Comparison of ENCODE assay signal across 9 cellular contexts in the genomic region with DNA sequence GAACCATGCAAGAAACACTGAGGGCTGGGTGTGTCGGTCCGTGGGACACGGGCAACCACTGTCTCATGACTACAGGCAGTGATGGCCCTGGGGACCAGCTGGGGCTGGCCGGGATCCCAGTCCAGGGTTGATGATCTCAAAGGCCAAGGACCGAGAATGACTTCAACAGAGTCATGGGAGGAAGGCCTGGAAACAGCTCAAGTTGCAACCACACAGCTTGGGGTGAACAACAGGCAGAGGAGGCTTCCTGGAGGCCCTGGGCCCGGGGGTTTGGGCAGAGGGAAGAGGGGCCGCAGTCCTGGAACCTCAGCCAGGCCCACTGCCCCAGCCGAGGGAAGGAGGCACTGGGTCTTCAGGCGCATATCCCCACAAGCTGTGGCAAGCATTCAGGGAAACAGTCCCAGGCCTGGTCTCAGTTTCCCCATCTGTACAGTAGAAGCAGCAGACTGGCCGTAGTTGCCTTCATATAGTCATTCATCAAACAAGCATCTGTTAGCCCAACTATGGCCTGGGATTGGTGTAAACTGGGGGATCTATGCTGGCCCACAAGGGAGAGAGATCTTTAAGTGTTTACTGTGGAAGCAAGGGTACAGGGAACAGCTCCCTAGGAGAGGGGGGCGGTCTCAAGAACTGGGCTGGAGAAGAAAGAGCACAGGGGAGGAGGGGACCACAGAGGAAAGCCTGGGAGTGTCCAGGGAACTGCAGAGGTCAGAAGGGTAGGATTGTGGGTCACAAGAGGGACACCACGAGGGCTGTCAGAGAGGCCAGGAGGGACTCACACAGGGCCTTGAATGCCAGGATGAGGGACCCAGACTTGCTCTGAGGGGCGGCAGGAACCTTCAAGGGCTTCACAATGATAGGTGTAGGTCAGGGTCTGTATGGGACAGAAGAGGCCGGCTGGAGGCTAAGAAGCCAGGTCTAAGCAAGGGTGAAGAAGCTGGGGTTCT. TPM values are rescaled to one million over a fixed set of nuclear protein-coding genes. Genes with fewer than 3 reads are reported as not detected.
DNase-seq lines count a peak whose midpoint lies in the region; ATAC-seq and TF ChIP-seq lines count a peak whose summit lies in the region.
"Had no signal": no experiment of that assay in that cellular context is flagged by ENCODE, and none has a peak within 500 bp of the region (broad histone marks: within the 10 kb centered on the region; RNA-seq: fewer than 3 reads in every experiment).

No MANE protein-coding gene starts in this region.

- peaks cover 23% of the 10 kb centered on the region for H3K4me1 ChIP-seq in ovary (ENCODE audit: insufficient read depth)

- ATAC-seq in T-helper 17 cell (no peak), GM19328 (IDR thresholded peaks at IDR 0.05; ENCODE audit: unreplicated experiment) (no peak)

- no peak for TF ChIP-seq CTCF in AG04450 (IDR thresholded peaks at IDR 0.05; ENCODE audit: low read depth, low read length)
- no peak for TF ChIP-seq CTCF in ovary (IDR thresholded peaks at IDR 0.05)

- CTCF ChIA-PET in AG04450 (lab: Charles Lee): no interaction called here

- intact Hi-C loops in ovary (cut with DNase I): loop anchor here in 3 of 4 donors (5.0 to 10.0 kb wide), 3 partner anchors 76 to 799 kb away; a partner anchor contains a TSS

- no peaks in the 10 kb centered on the region for H3K36me3 Mint-ChIP-seq in T-helper 17 cell (ENCODE audit: low read depth)

- H3K27me3 ChIP-seq in AG04450 (ENCODE audit: control insufficient read depth, insufficient read depth, low read length) (no peaks in the 10 kb centered on the region), ovary (no peaks in the 10 kb centered on the region)

- WGBS in ovary, 3 donors: 13 to 23% (median 22%) methylated on average over 12 to 14 of the region's 14 CpGs

- no peaks in the 10 kb centered on the region for H3K27me3 Mint-ChIP-seq in T-helper 17 cell

- DNase-seq in AG04450 (ENCODE audit: low read depth, low spot score) (no peak), T-helper 17 cell (no peak), glomerular visceral epithelial cell (ENCODE audit: extremely low spot score) (peak; percentile 75), ovary (peak; percentile 72 to 87 (median 83)), DMS153 (lab: John Stamatoyannopoulos, UW) (no peak), NCI-H1694 treated with DMSO at 0.1 percent for 48 hours (lab: John Stamatoyannopoulos, UW) (no peak), NCI-H526 treated with DMSO at 0.1 percent for 48 hours (lab: John Stamatoyannopoulos, UW) (no peak)

- TF ChIP-seq EP300 in ovary (IDR thresholded peaks at IDR 0.05): no peak

- peak overlapping the region; percentile 73 for H3K27ac ChIP-seq in AG04450 (ENCODE audit: low read depth, low read length)
- H3K27ac ChIP-seq in ovary: peak overlapping the region; percentile 89 to 94
- H3K27ac ChIP-seq: BLaER1 treated with 17β-estradiol and CSF1 and Interleukin-3, amounts not matched to agents 10 nM and 100 nM had no signal

- peak overlapping the region; percentile 34 for H3K27ac Mint-ChIP-seq in T-helper 17 cell

- peaks cover 4% of the 10 kb centered on the region; the same call in 1 of the 2 replicates for H3K9me3 ChIP-seq in AG04450 (ENCODE audit: control insufficient read depth, insufficient read depth, low read length)
- H3K9me3 ChIP-seq in T-helper 17 cell (ENCODE audit: control insufficient read depth, low read length, poor library complexity, severe bottlenecking): no peaks in the 10 kb centered on the region
- H3K9me3 ChIP-seq in ovary: no peaks in the 10 kb centered on the region
- H3K9me3 ChIP-seq: BLaER1 treated with 17β-estradiol and CSF1 and Interleukin-3, amounts not matched to agents 10 nM and 100 nM had no signal

- POLR2A ChIA-PET in AG04450 (lab: Yijun Ruan, JAX): interaction anchor here (0.5 to 2.0 kb wide), 5 partner anchors 9 to 211 kb away, joined by 3 to 10 read pairs (median 4); no protein-coding TSS in a partner anchor

- no peak overlapping the region for H3K4me3 Mint-ChIP-seq in T-helper 17 cell

- no peaks in the 10 kb centered on the region for H3K36me3 ChIP-seq in ovary
- H3K36me3 ChIP-seq: BLaER1 treated with 17β-estradiol and CSF1 and Interleukin-3, amounts not matched to agents 10 nM and 100 nM had no signal

- peaks cover 3% of the 10 kb centered on the region for H3K4me1 Mint-ChIP-seq in T-helper 17 cell

- no peak for TF ChIP-seq POLR2A in ovary (IDR thresholded peaks at IDR 0.05)

- H3K4me3 ChIP-seq in AG04450 (ENCODE audit: low read depth, low read length) (peak overlapping the region; percentile 97), ovary (peak overlapping the region; percentile 90)
- H3K4me3 ChIP-seq: BLaER1 treated with 17β-estradiol and CSF1 and Interleukin-3, amounts not matched to agents 10 nM and 100 nM had no signal

RNA-seq across cellular contexts. Expression of a gene that starts 2.1 kb away (rescaled TPM):
- polyA plus RNA-seq in AG04450 (2011; rRNA removed): 273 and 380 TPM in 2 replicates
- 338 and 442 TPM in 2 replicates for polyA minus RNA-seq in AG04450 (2011; rRNA and poly(A)+ RNA removed)
- total RNA-seq in T-helper 17 cell: 100 to 1,000 TPM in 1 of 2 donors, 1 to 10 TPM in 1; 3.4 to 125 TPM
- total RNA-seq in ovary: 1,000 to 10,000 TPM in 1 of 7 donors, 100 to 1,000 TPM in 5, 10 to 100 TPM in 1; 69.5 to 1,408 (median 681) TPM
- polyA plus RNA-seq in ovary: 100 to 1,000 TPM; 269 to 691 TPM

RNA-seq across cellular contexts. Expression of a gene that starts 29.9 kb away (rescaled TPM):
- 12.2 TPM in 2 replicates for polyA plus RNA-seq in AG04450 (2011; rRNA removed)
- polyA minus RNA-seq in AG04450 (2011; rRNA and poly(A)+ RNA removed): 11.4 and 13.4 TPM in 2 replicates
- 10 to 100 TPM; 32.8 to 38.5 TPM for total RNA-seq in T-helper 17 cell
- 10 to 100 TPM; 19.2 to 39.2 (median 26.0) TPM for total RNA-seq in ovary
- polyA plus RNA-seq in ovary: 10 to 100 TPM; 12.6 to 21.6 TPM

Comparison
In these comparisons a context has a peak if more than half of its experiments do, and no peak if none do; other contexts are left out.
1. DNase-seq: peak in glomerular visceral epithelial cell (single experiment) and ovary (5 of 5); none in AG04450 (single experiment), T-helper 17 cell (0 of 3), DMS153 (single experiment), NCI-H1694 treated with DMSO at 0.1 percent for 48 hours (single experiment) and NCI-H526 treated with DMSO at 0.1 percent for 48 hours (single experiment).